Comparison of ENCODE assay signal across 8 cellular contexts in the genomic region with DNA sequence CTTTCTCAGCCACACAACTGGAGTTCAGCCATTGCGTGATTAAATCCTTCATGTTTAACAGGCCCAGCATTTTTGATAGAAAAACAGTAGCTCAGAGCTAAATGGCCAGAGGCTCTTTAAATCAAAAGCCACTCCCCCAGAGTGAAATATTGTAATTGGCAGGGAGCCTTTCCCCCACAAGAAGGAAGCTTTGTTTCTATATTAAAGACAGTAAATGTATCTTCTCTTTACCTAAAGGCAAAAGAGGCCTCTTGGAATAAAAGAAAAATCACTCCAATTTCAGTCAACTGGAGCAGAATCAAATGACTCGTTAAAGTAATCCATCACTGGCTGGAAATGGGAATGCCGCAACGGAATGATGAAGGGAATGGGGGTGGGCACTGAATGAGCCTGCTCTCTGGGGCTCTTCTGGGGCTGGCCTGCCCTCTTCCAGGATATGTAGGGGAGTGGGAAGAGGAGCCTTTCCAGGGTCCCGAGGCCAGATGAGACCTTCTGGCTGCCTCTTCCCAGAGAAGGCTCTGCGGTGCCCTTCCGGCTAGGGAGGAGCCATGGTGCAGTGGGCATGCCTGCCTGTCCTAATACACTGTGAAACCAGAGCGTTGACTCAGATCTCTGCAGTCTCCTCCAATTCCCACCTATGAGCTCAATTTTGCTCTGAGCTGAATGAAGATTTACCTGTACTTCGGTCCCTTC. TPM values are rescaled to one million over a fixed set of nuclear protein-coding genes. Genes with fewer than 3 reads are reported as not detected.
DNase-seq lines count a peak whose midpoint lies in the region; ATAC-seq and TF ChIP-seq lines count a peak whose summit lies in the region.

No MANE protein-coding gene starts in this region.

- H3K27ac ChIP-seq in lung (ENCODE audit: low read depth in 1 of 2, low read length in 1 of 2), result peak overlapping the region in 1 of 2 donors; percentile 68
- H3K27ac ChIP-seq in transverse colon, result peak overlapping the region; percentile 27 to 70 (median 42)

- TF ChIP-seq EP300 in transverse colon (IDR thresholded peaks at IDR 0.05; ENCODE audit: low read depth), result no peak

- DNase-seq in NCI-H1436 (lab: John Stamatoyannopoulos, UW) (peak; percentile 25), NCI-H1436 treated with DMSO at 0.1 percent for 48 hours (lab: John Stamatoyannopoulos, UW) (no peak), cerebellar cortex (ENCODE audit: low spot score) (peak; percentile 68), lung (ENCODE audit: low spot score) (no peak), transverse colon (no peak), LoVo (ENCODE audit: low spot score) (no peak)

- H3K4me3 ChIP-seq in lung, result peak overlapping the region; percentile 35
- peak overlapping the region in 3 of 4 donors; percentile 19 to 40 (median 37) for H3K4me3 ChIP-seq in transverse colon

- ATAC-seq in lung (ENCODE audit: insufficient read depth, low FRiP score) (no peak), HG02763 (IDR thresholded peaks at IDR 0.05; ENCODE audit: unreplicated experiment) (no peak), HG03039 (IDR thresholded peaks at IDR 0.05; ENCODE audit: unreplicated experiment) (no peak)

- H3K9me3 ChIP-seq in lung (ENCODE audit: control insufficient read depth in 2 of 2, insufficient read depth in 1 of 2, low read length in 1 of 2) (no peaks in the 10 kb centered on the region), transverse colon (no peaks in the 10 kb centered on the region)

- TF ChIP-seq CTCF in lung (IDR thresholded peaks at IDR 0.05; ENCODE audit: control extremely low read depth, extremely low read depth) (no peak), transverse colon (IDR thresholded peaks at IDR 0.05) (no peak)

- H3K27me3 ChIP-seq in lung (ENCODE audit: control insufficient read depth, insufficient read depth) (no peaks in the 10 kb centered on the region), transverse colon (no peaks in the 10 kb centered on the region)

- intact Hi-C loops in transverse colon (cut with DNase I; ENCODE audit: low total_unique reads), result no loop called here

- H3K4me1 ChIP-seq in lung (ENCODE audit: control insufficient read depth in 2 of 2, insufficient read depth in 2 of 2, low read length in 2 of 2) (peaks cover 2 to 3% of the 10 kb centered on the region in 2 donors), transverse colon (peaks cover 0 to 3% (median 0%) of the 10 kb centered on the region in 4 donors)

- TF ChIP-seq POLR2A in transverse colon (IDR thresholded peaks at IDR 0.05), result no peak

- H3K36me3 ChIP-seq in lung (ENCODE audit: control insufficient read depth in 2 of 2, insufficient read depth in 2 of 2, low read length in 2 of 2) (no peaks in the 10 kb centered on the region), transverse colon (no peaks in the 10 kb centered on the region)

- in situ Hi-C loops in transverse colon (cut with MboI; ENCODE audit: low pct_ligation_motif_present in 1 of 4, low pct_unique_long_range_greater_than_20kb in 1 of 4, low sequenced_read_pairs in 3 of 4), result loop anchor here in 1 of 4 donors (25.0 kb wide), 1 partner anchor 419 kb away; the partner anchor contains the start of gene ANKRD31

- WGBS in lung, 2 donors, result 43 to 64% methylated on average over 9 of the region's 9 CpGs
- WGBS in transverse colon (ENCODE audit: low coverage in 1 of 2), 2 donors, result 48 to 56% methylated on average over 5 to 9 of the region's 9 CpGs

RNA-seq across cellular contexts. Expression of gene ANKDD1B, which starts 45.2 kb away (rescaled TPM):
- 1 to 10 TPM; 8.0 to 9.4 TPM for total RNA-seq in lung
- polyA plus RNA-seq in lung, result 1 to 10 TPM; 1.3 to 3.8 TPM
- 10 to 100 TPM in 3 of 4 donors, 1 to 10 TPM in 1; 3.6 to 20.6 (median 13.9) TPM for total RNA-seq in transverse colon

Comparison
In these comparisons a context has a peak if more than half of its experiments do, and no peak if none do; other contexts are left out.
1. DNase-seq: peak in NCI-H1436 (single experiment) and cerebellar cortex (single experiment); none in NCI-H1436 treated with DMSO at 0.1 percent for 48 hours (single experiment), lung (single experiment), transverse colon (single experiment) and LoVo (single experiment).